ENCODE assay signal across 1 cellular context in the genomic region with DNA sequence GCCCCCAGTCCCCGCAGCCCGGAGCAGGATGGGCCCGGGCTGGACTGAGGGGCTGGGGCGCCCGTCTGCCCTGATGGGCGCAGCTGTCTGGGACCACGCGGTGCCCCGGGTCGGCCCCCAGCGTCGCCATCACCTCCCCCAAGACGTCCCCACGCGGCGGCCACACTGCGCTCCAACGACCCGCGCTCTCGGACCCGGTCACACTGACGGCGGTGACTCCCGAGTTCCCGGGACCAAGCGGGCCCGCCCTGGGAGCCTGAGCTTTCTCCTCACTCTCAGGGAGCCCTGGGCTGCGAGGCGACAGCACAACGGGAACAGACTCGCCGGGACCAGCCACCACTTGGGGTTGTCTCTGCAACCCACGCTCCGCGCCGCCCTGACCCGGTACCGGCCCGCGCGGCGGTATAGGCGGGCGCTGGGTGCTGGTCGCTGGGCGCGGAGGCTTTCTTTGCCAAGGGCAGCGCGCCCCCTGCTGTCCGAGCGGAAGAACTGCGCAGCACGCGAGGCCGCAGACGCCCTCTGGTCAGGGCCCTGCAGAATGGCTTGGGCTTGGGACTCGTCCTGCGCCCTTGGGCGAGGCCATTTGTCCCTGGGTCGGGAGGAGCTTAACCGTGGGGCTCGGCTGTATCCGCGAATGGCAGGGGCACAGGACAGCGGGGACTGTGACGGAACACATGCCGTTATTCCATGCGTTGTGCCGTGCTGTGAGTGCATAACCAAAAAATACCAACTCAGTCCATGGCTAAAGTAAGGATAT.
TF ChIP-seq lines count a peak whose summit lies in the region.

No MANE protein-coding gene starts in this region.

TF ChIP-seq in HepG2, 621 proteins besides CTCF, POLR2A, EP300 and RAD21 (continued from another document):
- peak; percentile 92 for TF ChIP-seq UBTF (CRISPR knock-in tag; IDR thresholded peaks at IDR 0.05)
- no peak for TF ChIP-seq SIN3A (IDR thresholded peaks at IDR 0.05; ENCODE audit: borderline replicate concordance, low read depth, low read length)
- TF ChIP-seq KDM4B (CRISPR knock-in tag; IDR thresholded peaks at IDR 0.05), result 0 out of 2 replicates have a peak, but pooled peaks have one; percentile 45
- no peak for TF ChIP-seq ZNF703 (CRISPR knock-in tag; IDR thresholded peaks at IDR 0.05; ENCODE audit: borderline replicate concordance)
- no peak for TF ChIP-seq ETS1 (CRISPR knock-in tag; IDR thresholded peaks at IDR 0.05)
- TF ChIP-seq PRDM4 (CRISPR knock-in tag; IDR thresholded peaks at IDR 0.05; ENCODE audit: borderline replicate concordance), result no peak
- no peak for TF ChIP-seq LCORL (IDR thresholded peaks at IDR 0.05)
- TF ChIP-seq LCORL (CRISPR knock-in tag; IDR thresholded peaks at IDR 0.05), result peak; percentile 87
- TF ChIP-seq JARID2 (CRISPR knock-in tag; IDR thresholded peaks at IDR 0.05; ENCODE audit: insufficient replicate concordance), result no peak
- TF ChIP-seq, protein P1, sequence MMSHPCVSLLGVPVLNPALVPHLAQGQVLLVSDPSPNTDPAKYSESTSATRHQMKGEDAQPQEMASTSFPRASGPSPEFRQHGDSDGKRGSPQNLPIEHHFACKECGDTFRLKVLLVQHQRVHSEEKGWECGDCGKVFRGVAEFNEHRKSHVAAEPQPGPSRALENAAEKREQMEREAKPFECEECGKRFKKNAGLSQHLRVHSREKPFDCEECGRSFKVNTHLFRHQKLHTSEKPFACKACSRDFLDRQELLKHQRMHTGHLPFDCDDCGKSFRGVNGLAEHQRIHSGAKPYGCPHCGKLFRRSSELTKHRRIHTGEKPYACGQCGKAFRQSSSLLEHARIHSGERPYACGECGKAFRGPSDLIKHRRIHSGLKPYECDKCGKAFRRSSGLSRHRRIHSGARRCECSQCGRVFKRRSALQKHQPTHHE (CRISPR knock-in tag; IDR thresholded peaks at IDR 0.05; ENCODE audit: borderline replicate concordance), result no peak
- TF ChIP-seq SIN3B (IDR thresholded peaks at IDR 0.05; ENCODE audit: low read length), result no peak
- TF ChIP-seq, protein P2, sequence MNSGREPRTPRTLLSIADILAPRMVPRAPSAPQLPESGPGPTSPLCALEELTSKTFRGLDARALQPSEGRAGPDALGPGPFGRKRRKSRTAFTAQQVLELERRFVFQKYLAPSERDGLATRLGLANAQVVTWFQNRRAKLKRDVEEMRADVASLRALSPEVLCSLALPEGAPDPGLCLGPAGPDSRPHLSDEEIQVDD (CRISPR knock-in tag; IDR thresholded peaks at IDR 0.05; ENCODE audit: borderline replicate concordance), result no peak
- TF ChIP-seq SMARCE1 (IDR thresholded peaks at IDR 0.05; ENCODE audit: borderline replicate concordance), result no peak
- no peak for TF ChIP-seq HNRNPUL1 (IDR thresholded peaks at IDR 0.05; ENCODE audit: low read depth, low read length)
- TF ChIP-seq ZNF382 (CRISPR knock-in tag; IDR thresholded peaks at IDR 0.05; ENCODE audit: borderline replicate concordance), result no peak
- TF ChIP-seq, protein P3, sequence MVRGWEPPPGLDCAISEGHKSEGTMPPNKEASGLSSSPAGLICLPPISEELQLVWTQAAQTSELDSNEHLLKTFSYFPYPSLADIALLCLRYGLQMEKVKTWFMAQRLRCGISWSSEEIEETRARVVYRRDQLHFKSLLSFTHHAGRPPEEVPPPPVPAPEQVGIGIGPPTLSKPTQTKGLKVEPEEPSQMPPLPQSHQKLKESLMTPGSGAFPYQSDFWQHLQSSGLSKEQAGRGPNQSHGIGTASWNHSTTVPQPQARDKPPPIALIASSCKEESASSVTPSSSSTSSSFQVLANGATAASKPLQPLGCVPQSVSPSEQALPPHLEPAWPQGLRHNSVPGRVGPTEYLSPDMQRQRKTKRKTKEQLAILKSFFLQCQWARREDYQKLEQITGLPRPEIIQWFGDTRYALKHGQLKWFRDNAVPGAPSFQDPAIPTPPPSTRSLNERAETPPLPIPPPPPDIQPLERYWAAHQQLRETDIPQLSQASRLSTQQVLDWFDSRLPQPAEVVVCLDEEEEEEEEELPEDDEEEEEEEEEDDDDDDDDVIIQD (CRISPR knock-in tag; IDR thresholded peaks at IDR 0.05; ENCODE audit: low read depth), result 0 out of 2 replicates have a peak, but pooled peaks have one; percentile 15
TF ChIP-seq in HepG2: peak in this region for 265.
